Comparison of ENCODE assay signal across 10 cellular contexts in genomic region chr5:76081811-76082783, GRCh38. TPM values are rescaled to one million over a fixed set of nuclear protein-coding genes. Genes with fewer than 3 reads are reported as not detected.
DNase-seq lines count a peak whose midpoint lies in the region; ATAC-seq and TF ChIP-seq lines count a peak whose summit lies in the region.
"Had no signal": no experiment of that assay in that cellular context is flagged by ENCODE, and none has a peak within 500 bp of the region (broad histone marks: within the 10 kb centered on the region; RNA-seq: fewer than 3 reads in every experiment).

No MANE protein-coding gene starts in this region.

- no peaks in the 10 kb centered on the region for H3K36me3 Mint-ChIP-seq in activated naive CD4-positive, alpha-beta T cell treated with anti-CD3 and anti-CD28 coated beads for 36 hours (ENCODE audit: low read depth)
- H3K36me3 Mint-ChIP-seq in activated T-helper 17 cell treated with anti-CD3 and anti-CD28 coated beads, Interleukin-2, amount 50 U/mL, for 72 hours (ENCODE audit: low read depth) = no peaks in the 10 kb centered on the region

- H3K27me3 Mint-ChIP-seq in activated naive CD4-positive, alpha-beta T cell treated with anti-CD3 and anti-CD28 coated beads for 36 hours (ENCODE audit: low read depth) = peaks cover 60% of the 10 kb centered on the region
- H3K27me3 Mint-ChIP-seq in activated T-helper 17 cell treated with anti-CD3 and anti-CD28 coated beads, Interleukin-2, amount 50 U/mL, for 72 hours = peaks cover 62% of the 10 kb centered on the region

- CTCF ChIA-PET in activated naive CD4-positive, alpha-beta T cell treated with anti-CD3 and anti-CD28 coated beads for 36 hours (lab: Charles Lee) = no interaction called here

- H3K4me3 ChIP-seq in testis (peak overlapping the region; percentile 31 to 61), adrenal gland (no peak overlapping the region)
- H3K4me3 ChIP-seq: SJSA1 had no signal

- no peak for ATAC-seq in activated T-helper 17 cell treated with anti-CD3 and anti-CD28 coated beads, Interleukin-2, amount 50 U/mL, for 72 hours (replicated peaks)
- peak; percentile 50 for ATAC-seq in left colon

- peaks cover 17% of the 10 kb centered on the region for H3K4me1 ChIP-seq in testis
- peaks cover 0 to 7% of the 10 kb centered on the region in 2 donors for H3K4me1 ChIP-seq in adrenal gland (replicated peaks in 1 of 2)

- H3K27me3 ChIP-seq in testis (no peaks in the 10 kb centered on the region), adrenal gland (peaks cover 49% of the 10 kb centered on the region)

- H3K9me3 Mint-ChIP-seq in activated naive CD4-positive, alpha-beta T cell treated with anti-CD3 and anti-CD28 coated beads for 36 hours = no peaks in the 10 kb centered on the region
- no peaks in the 10 kb centered on the region for H3K9me3 Mint-ChIP-seq in activated T-helper 17 cell treated with anti-CD3 and anti-CD28 coated beads, Interleukin-2, amount 50 U/mL, for 72 hours

- TF ChIP-seq POLR2A in testis (IDR thresholded peaks at IDR 0.05) (no peak), adrenal gland (IDR thresholded peaks at IDR 0.05) (no peak)

- no peaks in the 10 kb centered on the region for H3K36me3 ChIP-seq in testis (ENCODE audit: low read depth, missing control alignments)
- no peaks in the 10 kb centered on the region for H3K36me3 ChIP-seq in adrenal gland (replicated peaks in 1 of 2)
- H3K36me3 ChIP-seq: SJSA1 had no signal

- no peak overlapping the region for H3K27ac Mint-ChIP-seq in activated naive CD4-positive, alpha-beta T cell treated with anti-CD3 and anti-CD28 coated beads for 36 hours
- H3K27ac Mint-ChIP-seq in activated T-helper 17 cell treated with anti-CD3 and anti-CD28 coated beads, Interleukin-2, amount 50 U/mL, for 72 hours = no peak overlapping the region

- H3K4me3 Mint-ChIP-seq in activated naive CD4-positive, alpha-beta T cell treated with anti-CD3 and anti-CD28 coated beads for 36 hours = peak overlapping the region; percentile 68
- peak overlapping the region; percentile 81 for H3K4me3 Mint-ChIP-seq in activated T-helper 17 cell treated with anti-CD3 and anti-CD28 coated beads, Interleukin-2, amount 50 U/mL, for 72 hours

- intact Hi-C loops in activated naive CD4-positive, alpha-beta T cell treated with anti-CD3 and anti-CD28 coated beads for 36 hours (cut with micrococcal nuclease) = no loop called here
- intact Hi-C loops in left colon (cut with DNase I, micrococcal nuclease) (no loop called here), testis (cut with DNase I; ENCODE audit: low total_unique reads) (no loop called here), adrenal gland (cut with DNase I) (no loop called here)

- DNase-seq in activated naive CD4-positive, alpha-beta T cell treated with anti-CD3 and anti-CD28 coated beads for 36 hours = no peak
- DNase-seq in activated naive CD4-positive, alpha-beta T cell treated with anti-CD3 and anti-CD28 coated beads, Interleukin-2, amount 50 U/mL, for 16 hours = no peak
- DNase-seq in left colon (no peak), testis (no peak), adrenal gland (no peak), AG08395 (ENCODE audit: low spot score) (no peak)
- DNase-seq in central memory CD4-positive, alpha-beta T cell = no peak

- H3K27ac ChIP-seq in testis (no peak overlapping the region), adrenal gland (no peak overlapping the region)
- H3K27ac ChIP-seq: C4-2B, SJSA1 had no signal

- TF ChIP-seq CTCF in testis (IDR thresholded peaks at IDR 0.05) (no peak), adrenal gland (IDR thresholded peaks at IDR 0.05) (no peak)

- peaks cover 25% of the 10 kb centered on the region for H3K4me1 Mint-ChIP-seq in activated naive CD4-positive, alpha-beta T cell treated with anti-CD3 and anti-CD28 coated beads for 36 hours (ENCODE audit: low read depth)
- peaks cover 5% of the 10 kb centered on the region for H3K4me1 Mint-ChIP-seq in activated T-helper 17 cell treated with anti-CD3 and anti-CD28 coated beads, Interleukin-2, amount 50 U/mL, for 72 hours

- H3K9me3 ChIP-seq in testis (no peaks in the 10 kb centered on the region), adrenal gland (replicated peaks in 1 of 3) (no peaks in the 10 kb centered on the region)
- H3K9me3 ChIP-seq: SJSA1 had no signal

- WGBS in testis, 2 donors = 2 to 3% methylated on average over 31 to 45 of the region's 45 CpGs
- 5 to 8% (median 5%) methylated on average over 21 to 45 of the region's 45 CpGs for WGBS in adrenal gland, 4 donors

RNA-seq across cellular contexts. Expression of gene SV2C, which starts 1.1 kb away (rescaled TPM):
- total RNA-seq in activated naive CD4-positive, alpha-beta T cell treated with anti-CD3 and anti-CD28 coated beads for 36 hours = not detected
- under 1 TPM; 0.13 to 0.45 TPM for total RNA-seq in activated T-helper 17 cell treated with anti-CD3 and anti-CD28 coated beads, Interleukin-2, amount 50 U/mL, for 72 hours
- total RNA-seq in left colon (under 1 TPM; 0.24 to 0.36 TPM), testis (under 1 TPM; 0.56 to 0.87 TPM), adrenal gland (under 1 TPM in 7 of 8 donors, not detected in 1; under 0.01 to 0.96 (median 0.19) TPM)
- polyA plus RNA-seq in testis (ENCODE audit: insufficient read depth, low read depth, low replicate concordance) (0.24 TPM), adrenal gland (under 1 TPM; under 0.01 to 0.46 (median 0.07) TPM)
- total RNA-seq: SJSA1 had no signal

Comparison
In these comparisons a context has a peak if more than half of its experiments do, and no peak if none do; other contexts are left out.
1. H3K4me3 ChIP-seq: peak in testis (2 of 2); none in adrenal gland (0 of 4).